In genomic region chr11:106727261-106727660, GRCh38 we compare ENCODE assay signal across 27 cellular contexts.
DNase-seq lines count a peak whose midpoint lies in the region; ATAC-seq, FAIRE-seq and TF ChIP-seq lines count a peak whose summit lies in the region.
"Had no signal": no experiment of that assay in that cellular context is flagged by ENCODE, and none has a peak within 500 bp of the region (broad histone marks: within the 10 kb centered on the region; RNA-seq: fewer than 3 reads in every experiment).

No MANE protein-coding gene starts in this region.

- no peaks in the 10 kb centered on the region for H3K36me3 Mint-ChIP-seq in astrocyte (ENCODE audit: low read depth, unreplicated experiment)
- no peaks in the 10 kb centered on the region for H3K36me3 Mint-ChIP-seq in activated naive CD4-positive, alpha-beta T cell treated with anti-CD3 and anti-CD28 coated beads, Interleukin-2, amount 10 ng/mL, durations not matched to agents 7 days and 5 days
- H3K36me3 Mint-ChIP-seq: CD14-positive monocyte; CD4-positive, alpha-beta memory T cell; CD4-positive, CD25-positive, alpha-beta regulatory T cell; CD8-positive, alpha-beta memory T cell had no signal

- no peaks in the 10 kb centered on the region for H3K27me3 Mint-ChIP-seq in astrocyte (ENCODE audit: low read depth, unreplicated experiment)
- H3K27me3 Mint-ChIP-seq in activated naive CD4-positive, alpha-beta T cell treated with anti-CD3 and anti-CD28 coated beads, Interleukin-2, amount 10 ng/mL, durations not matched to agents 7 days and 5 days: no peaks in the 10 kb centered on the region
- H3K27me3 Mint-ChIP-seq: CD4-positive, alpha-beta memory T cell; CD4-positive, CD25-positive, alpha-beta regulatory T cell; CD8-positive, alpha-beta memory T cell had no signal

- no peaks in the 10 kb centered on the region for H3K27me3 ChIP-seq in astrocyte (ENCODE audit: insufficient read depth, low read length)
- H3K27me3 ChIP-seq: BE2C, BLaER1 had no signal

- no peaks in the 10 kb centered on the region for H3K9me3 ChIP-seq in astrocyte (ENCODE audit: insufficient read depth, low read depth, low read length)
- H3K9me3 ChIP-seq: BE2C, BLaER1 had no signal

- H4K20me1 ChIP-seq in astrocyte (ENCODE audit: insufficient read depth, low read length): no peaks in the 10 kb centered on the region
- H4K20me1 ChIP-seq: BLaER1 had no signal

- CTCF ChIA-PET in activated naive CD4-positive, alpha-beta T cell treated with anti-CD3 and anti-CD28 coated beads, Interleukin-2, amount 10 ng/mL, durations not matched to agents 7 days and 5 days (lab: Charles Lee): no interaction called here

- no peaks in the 10 kb centered on the region for H3K9me3 Mint-ChIP-seq in astrocyte (ENCODE audit: unreplicated experiment)
- H3K9me3 Mint-ChIP-seq in activated naive CD4-positive, alpha-beta T cell treated with anti-CD3 and anti-CD28 coated beads, Interleukin-2, amount 10 ng/mL, durations not matched to agents 7 days and 5 days: peaks cover 6% of the 10 kb centered on the region
- H3K9me3 Mint-ChIP-seq: CD14-positive monocyte had no signal

- H3K79me2 ChIP-seq in astrocyte (ENCODE audit: insufficient read depth, low read length): no peaks in the 10 kb centered on the region

- DNase-seq in EL: peak; percentile 3
- peak; percentile 10 for DNase-seq in M059J (ENCODE audit: low read depth)
- DNase-seq in astrocyte (ENCODE audit: low read depth): peak; percentile 70
- peak; percentile 22 for DNase-seq in astrocyte of the spinal cord (ENCODE audit: low read depth, low spot score)
- no peak for DNase-seq in NCI-H146 treated with DMSO at 0.1 percent for 48 hours (lab: John Stamatoyannopoulos, UW; ENCODE audit: unreplicated experiment)
- no peak for DNase-seq in activated naive CD4-positive, alpha-beta T cell treated with anti-CD3 and anti-CD28 coated beads, Interleukin-2, amount 10 ng/mL, durations not matched to agents 7 days and 5 days
- DNase-seq: 8988T; ACHN; BE2C; C1 segment of cervical spinal cord; CD4-positive, alpha-beta memory T cell; CD4-positive, CD25-positive, alpha-beta regulatory T cell; CD8-positive, alpha-beta memory T cell; COR-L47; DMS 273 treated with DMSO at 0.1 percent for 48 hours; DMS53; DMS79; DND-41; GF-D8 had no signal

- H3K4me1 ChIP-seq in astrocyte (ENCODE audit: insufficient read depth, low read length): no peaks in the 10 kb centered on the region
- H3K4me1 ChIP-seq: BE2C, BLaER1 had no signal

- ATAC-seq in GM18498 (IDR thresholded peaks at IDR 0.05; ENCODE audit: unreplicated experiment): no peak
- ATAC-seq in HG03354 (IDR thresholded peaks at IDR 0.05; ENCODE audit: poor library complexity, severe bottlenecking, unreplicated experiment): no peak

- no peak overlapping the region for H3K9ac ChIP-seq in astrocyte (ENCODE audit: low read length)
- H3K9ac ChIP-seq: BLaER1 had no signal

- no peak overlapping the region for H3K4me2 ChIP-seq in astrocyte (ENCODE audit: low read length)
- H3K4me2 ChIP-seq: BLaER1 had no signal

- in situ Hi-C loops in astrocyte of the spinal cord (cut with HindIII; ENCODE audit: low sequenced_read_pairs): no loop called here

- no peak overlapping the region for H3K27ac ChIP-seq in astrocyte (ENCODE audit: low read depth, low read length)
- H3K27ac ChIP-seq: BLaER1 had no signal

- H3K4me3 ChIP-seq in astrocyte (ENCODE audit: insufficient read depth, low read depth, low read length) (no peak overlapping the region), astrocyte of the spinal cord (ENCODE audit: low read depth, low read length) (no peak overlapping the region)
- H3K4me3 ChIP-seq: BLaER1 had no signal

- no peak overlapping the region for H2AFZ ChIP-seq in astrocyte (ENCODE audit: low read depth, low read length)

- no peak for FAIRE-seq in astrocyte (lab: Jason Lieb, UNC)
- FAIRE-seq: A204.1, G401.6, GM12891, GM18507 had no signal

- TF ChIP-seq CTCF in astrocyte (IDR thresholded peaks at IDR 0.05; ENCODE audit: insufficient read depth, low read depth, low read length) (no peak), astrocyte of the spinal cord (IDR thresholded peaks at IDR 0.05; ENCODE audit: low read depth, low read length) (no peak)

- H3K27ac Mint-ChIP-seq in astrocyte (ENCODE audit: unreplicated experiment): no peak overlapping the region
- no peak overlapping the region for H3K27ac Mint-ChIP-seq in activated naive CD4-positive, alpha-beta T cell treated with anti-CD3 and anti-CD28 coated beads, Interleukin-2, amount 10 ng/mL, durations not matched to agents 7 days and 5 days
- H3K27ac Mint-ChIP-seq: CD14-positive monocyte; CD4-positive, alpha-beta memory T cell; CD4-positive, CD25-positive, alpha-beta regulatory T cell; CD8-positive, alpha-beta memory T cell had no signal

- no peak overlapping the region for H3K4me3 Mint-ChIP-seq in astrocyte (ENCODE audit: unreplicated experiment)
- no peak overlapping the region for H3K4me3 Mint-ChIP-seq in activated naive CD4-positive, alpha-beta T cell treated with anti-CD3 and anti-CD28 coated beads, Interleukin-2, amount 10 ng/mL, durations not matched to agents 7 days and 5 days
- H3K4me3 Mint-ChIP-seq: CD14-positive monocyte; CD4-positive, alpha-beta memory T cell; CD4-positive, CD25-positive, alpha-beta regulatory T cell; CD8-positive, alpha-beta memory T cell had no signal

- H3K36me3 ChIP-seq in astrocyte (ENCODE audit: insufficient read depth, low read length): no peaks in the 10 kb centered on the region
- H3K36me3 ChIP-seq: BE2C, BLaER1 had no signal

- H3K4me1 Mint-ChIP-seq in astrocyte (ENCODE audit: low read depth, unreplicated experiment): peaks cover 11% of the 10 kb centered on the region
- H3K4me1 Mint-ChIP-seq in activated naive CD4-positive, alpha-beta T cell treated with anti-CD3 and anti-CD28 coated beads, Interleukin-2, amount 10 ng/mL, durations not matched to agents 7 days and 5 days: no peaks in the 10 kb centered on the region
- H3K4me1 Mint-ChIP-seq: CD14-positive monocyte; CD4-positive, alpha-beta memory T cell; CD4-positive, CD25-positive, alpha-beta regulatory T cell; CD8-positive, alpha-beta memory T cell had no signal

Comparison
In these comparisons a context has a peak if more than half of its experiments do, and no peak if none do; other contexts are left out.
1. DNase-seq: peak in EL (single experiment), M059J (single experiment), astrocyte (single experiment) and astrocyte of the spinal cord (single experiment); none in NCI-H146 treated with DMSO at 0.1 percent for 48 hours (single experiment) and activated naive CD4-positive, alpha-beta T cell treated with anti-CD3 and anti-CD28 coated beads, Interleukin-2, amount 10 ng/mL, durations not matched to agents 7 days and 5 days (single experiment).